Comparison of ENCODE assay signal across 8 cellular contexts in genomic region chr4:141220655-141221605, GRCh38. TPM values are rescaled to one million over a fixed set of nuclear protein-coding genes. Genes with fewer than 3 reads are reported as not detected.
DNase-seq lines count a peak whose midpoint lies in the region; ATAC-seq and TF ChIP-seq lines count a peak whose summit lies in the region.

Gene ZNF330 (plus strand): TSS chr4:141220895. CDS start chr4:141222372, 1,477 bp downstream.

- peaks cover 47% of the 10 kb centered on the region for H3K79me2 ChIP-seq in ACC112 (ENCODE audit: control insufficient read depth, insufficient read depth, low read length, unreplicated experiment)
- H3K79me2 ChIP-seq in mammary epithelial cell (ENCODE audit: insufficient read depth, low read length) = peaks cover 47% of the 10 kb centered on the region

- peak within 1 kb of the TSS; percentile 95 for H2AFZ ChIP-seq in ACC112 (ENCODE audit: low read length, unreplicated experiment)
- H2AFZ ChIP-seq in mammary epithelial cell (ENCODE audit: low read depth, low read length) = peak within 1 kb of the TSS; percentile 93

- no peaks in the 10 kb centered on the region for H4K20me1 ChIP-seq in mammary epithelial cell (ENCODE audit: insufficient read depth, low read length)

- TSS peak; percentile 47 for BruUV-seq in mammary epithelial cell (replicated peaks; lab: Mats Ljungman, UMichigan)

- H3K9ac ChIP-seq in mammary epithelial cell (ENCODE audit: insufficient read depth, low read length) (peak within 1 kb of the TSS; percentile 93), iPS-20b (ENCODE audit: low read depth, low read length) (peak within 1 kb of the TSS; percentile 87)

- CTCF ChIA-PET in mammary epithelial cell (lab: Charles Lee; ENCODE audit: low non-redundant PET) = interaction anchor here (0.7 kb wide), 1 partner anchor 8 kb away, joined by 4 read pairs; no protein-coding TSS in a partner anchor

- H3K27me3 ChIP-seq in ACC112 (ENCODE audit: insufficient read depth, low read length) = no peaks in the 10 kb centered on the region
- no peaks in the 10 kb centered on the region for H3K27me3 ChIP-seq in WERI-Rb-1 (ENCODE audit: insufficient read depth, low read depth, severe bottlenecking)
- H3K27me3 ChIP-seq in mammary epithelial cell (ENCODE audit: insufficient read depth, low read length) = no peaks in the 10 kb centered on the region
- no peaks in the 10 kb centered on the region for H3K27me3 ChIP-seq in iPS-20b (ENCODE audit: insufficient read depth, low read length)

- DNase-seq in NCI-H2171 (lab: John Stamatoyannopoulos, UW) (peak; percentile 37), WERI-Rb-1 (peak; percentile 94), mammary epithelial cell (peak; percentile 80)

- H3K4me1 ChIP-seq in ACC112 (ENCODE audit: control insufficient read depth, insufficient read depth, low read length, unreplicated experiment) (no peaks in the 10 kb centered on the region), mammary epithelial cell (ENCODE audit: insufficient read depth, low read length) (peaks cover 6% of the 10 kb centered on the region), iPS-20b (ENCODE audit: insufficient read depth, low read length) (peaks cover 4% of the 10 kb centered on the region; the same call in 1 of the 2 replicates)

- H3K9me3 ChIP-seq in WERI-Rb-1 (ENCODE audit: severe bottlenecking) (no peaks in the 10 kb centered on the region), mammary epithelial cell (replicated peaks; ENCODE audit: insufficient read depth, low read length) (no peaks in the 10 kb centered on the region), iPS-20b (ENCODE audit: insufficient read depth, low read depth, low read length) (no peaks in the 10 kb centered on the region)

- H3K36me3 ChIP-seq in ACC112 (ENCODE audit: insufficient read depth, low read length) = peaks cover 21% of the 10 kb centered on the region
- H3K36me3 ChIP-seq in WERI-Rb-1 = peaks cover 15% of the 10 kb centered on the region
- peaks cover 5% of the 10 kb centered on the region for H3K36me3 ChIP-seq in mammary epithelial cell (ENCODE audit: insufficient read depth, low read length)
- H3K36me3 ChIP-seq in iPS-20b (ENCODE audit: insufficient read depth, low read depth, low read length) = peaks cover 35% of the 10 kb centered on the region

- peak; percentile 84 for ATAC-seq in GM18517 (IDR thresholded peaks at IDR 0.05; ENCODE audit: unreplicated experiment)
- peak; percentile 92 for ATAC-seq in HG03045 (IDR thresholded peaks at IDR 0.05; ENCODE audit: unreplicated experiment)

- peak within 1 kb of the TSS; percentile 90 for H3K4me2 ChIP-seq in mammary epithelial cell (ENCODE audit: insufficient read depth, low read depth, low read length)

- TF ChIP-seq CTCF in WERI-Rb-1 (IDR thresholded peaks at IDR 0.05; ENCODE audit: low read depth, low read length) (peak; percentile 37; the same call in 1 of the 2 replicates), mammary epithelial cell (conservative IDR thresholded peaks at IDR 0.05 in 1 of 2, IDR thresholded peaks at IDR 0.05 in 1 of 2; ENCODE audit: extremely low read depth in 1 of 2, insufficient read depth in 1 of 2, low read depth in 1 of 2, low read length in 2 of 2) (peak in 1 of 2 donors; percentile 32)

- WGBS in mammary epithelial cell (ENCODE audit: low coverage, missing lambda C conversion rate) = 2% methylated on average over 25 of the region's 56 CpGs

- H3K4me3 ChIP-seq in ACC112 (ENCODE audit: low read depth, low read length) (peak within 1 kb of the TSS; percentile 88), WERI-Rb-1 (ENCODE audit: low read depth, low read length) (peak within 1 kb of the TSS; percentile 100), mammary epithelial cell (replicated peaks in 1 of 3; ENCODE audit: insufficient read depth in 1 of 3, low read depth in 2 of 3, low read length in 3 of 3) (peak within 1 kb of the TSS; percentile 84 to 88 (median 87)), iPS-20b (ENCODE audit: low read length) (peak within 1 kb of the TSS; percentile 98), skin epidermis (peak within 1 kb of the TSS; percentile 83 to 99 (median 95))

- in situ Hi-C loops in mammary epithelial cell (cut with MboI; ENCODE audit: low sequenced_read_pairs in 2 of 2) = no loop called here

- intact Hi-C loops in mammary epithelial cell (cut with micrococcal nuclease) = loop anchor here (2.0 kb wide), 1 partner anchor 62 kb away; no protein-coding TSS in a partner anchor

- H3K27ac ChIP-seq in ACC112 (ENCODE audit: low read depth, low read length) = peak within 1 kb of the TSS; percentile 64
- peak within 1 kb of the TSS; percentile 74 for H3K27ac ChIP-seq in WERI-Rb-1
- H3K27ac ChIP-seq in mammary epithelial cell (ENCODE audit: insufficient read depth, low read depth, low read length) = peak within 1 kb of the TSS; percentile 78
- no peak within 1 kb of the TSS for H3K27ac ChIP-seq in iPS-20b (ENCODE audit: low read length)
- H3K27ac ChIP-seq in skin epidermis = peak within 1 kb of the TSS; percentile 69 to 100 (median 96)

- dilution Hi-C loops in mammary epithelial cell (cut with HindIII; ENCODE audit: low sequenced_read_pairs) = no loop called here

RNA-seq across cellular contexts. Expression of gene ZNF330, which starts in this region (rescaled TPM):
- total RNA-seq in mammary epithelial cell = 10 to 100 TPM; 18.7 to 31.2 TPM
- polyA plus RNA-seq in mammary epithelial cell = 20.6 TPM
- polyA minus RNA-seq in mammary epithelial cell = 3.9 TPM

Comparison
In these comparisons a context has a peak if more than half of its experiments do, and no peak if none do; other contexts are left out.
1. DNase-seq: peak in every context shown above with its lines; median percentile 94 in WERI-Rb-1; 80 in mammary epithelial cell; 37 in NCI-H2171.